In the genomic region with DNA sequence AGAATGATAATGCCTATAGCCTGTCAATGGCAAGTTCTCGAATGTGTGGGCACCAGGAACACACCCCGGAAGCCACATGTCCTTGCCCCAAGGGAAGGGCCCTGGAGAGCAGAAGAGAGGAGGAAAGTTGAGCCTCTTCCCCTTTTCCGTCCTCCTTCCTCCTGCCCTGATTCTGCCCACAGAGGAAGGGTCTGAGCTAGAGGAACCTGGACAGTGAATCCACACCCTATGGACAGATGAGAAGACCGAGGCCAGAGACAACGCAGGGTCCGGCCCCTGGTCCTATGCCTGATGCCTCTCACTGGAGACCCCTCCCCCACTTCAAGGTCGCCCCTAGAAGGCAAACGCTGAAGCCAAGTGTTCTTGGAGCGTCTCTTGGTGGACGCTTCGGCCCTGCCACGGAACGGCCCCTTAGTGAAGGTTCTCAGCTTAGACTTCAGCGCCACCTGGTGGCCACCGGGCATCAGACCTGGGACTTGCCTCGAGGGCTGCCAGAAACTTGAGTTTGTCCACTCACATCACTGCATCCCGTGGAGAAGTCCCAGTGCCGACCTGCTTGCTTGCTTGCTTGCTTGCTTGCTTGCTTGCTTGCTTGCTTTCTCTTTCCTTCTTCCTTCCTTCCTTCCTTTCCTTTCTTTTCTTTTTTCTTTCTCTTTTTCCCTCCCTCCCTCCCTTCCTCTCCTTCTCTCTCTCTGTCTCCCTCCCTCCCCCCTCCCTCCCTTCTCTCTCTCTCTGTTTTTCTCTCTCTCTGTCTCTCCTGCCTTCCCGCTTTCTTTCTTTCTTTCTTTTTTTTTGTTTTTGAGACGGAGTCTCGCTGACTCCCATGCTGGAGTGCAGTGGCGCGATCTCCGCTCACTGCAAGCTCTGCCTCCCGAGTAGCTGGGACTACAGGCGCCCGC, we compare ENCODE assay signal across 8 cellular contexts. TPM values are rescaled to one million over a fixed set of nuclear protein-coding genes. Genes with fewer than 3 reads are reported as not detected.
DNase-seq lines count a peak whose midpoint lies in the region; ATAC-seq and TF ChIP-seq lines count a peak whose summit lies in the region.

No MANE protein-coding gene starts in this region.

- DNase-seq in AG09319 (ENCODE audit: extremely low read depth, low read depth), result peak; percentile 77
- peak; percentile 86 for DNase-seq in NAMALWA (ENCODE audit: low spot score)
- DNase-seq in SJSA1 (ENCODE audit: low read depth in 1 of 2, low spot score in 2 of 2), result peak; percentile 60 to 86
- peak; percentile 96 for DNase-seq in activated effector memory CD4-positive, alpha-beta T cell treated with anti-CD3 and anti-CD28 coated beads, Interleukin-2, amount 50 U/mL, for 16 hours
- peak; percentile 74 for DNase-seq in foreskin melanocyte
- DNase-seq in omental fat pad (ENCODE audit: low spot score), result peak; percentile 97
- DNase-seq in substantia nigra (lab: John Stamatoyannopoulos, UW), result peak in 48 of 49 donors; percentile 20 to 95 (median 80)

- H3K36me3 ChIP-seq in SJSA1, result no peaks in the 10 kb centered on the region

- no peaks in the 10 kb centered on the region for H3K27me3 ChIP-seq in SJSA1 (replicated peaks)

- H3K27ac ChIP-seq in SJSA1 (no peak overlapping the region), substantia nigra (ENCODE audit: low read depth, low read length, poor library complexity, severe bottlenecking) (no peak overlapping the region)

- H3K4me1 ChIP-seq in SJSA1 (replicated peaks), result no peaks in the 10 kb centered on the region

- TF ChIP-seq CTCF in AG09319 (IDR thresholded peaks at IDR 0.05; ENCODE audit: low read depth, low read length), result peak; percentile 93
- peak in 2 of 3 donors; percentile 47 to 99 for TF ChIP-seq CTCF in omental fat pad (IDR thresholded peaks at IDR 0.05)

- ATAC-seq in GM19455 (IDR thresholded peaks at IDR 0.05; ENCODE audit: unreplicated experiment) (peak; percentile 81), omental fat pad (ENCODE audit: low FRiP score) (peak; percentile 88)

- no peak overlapping the region for H3K4me3 ChIP-seq in SJSA1

- H3K9me3 ChIP-seq in SJSA1 (replicated peaks), result no peaks in the 10 kb centered on the region

RNA-seq across cellular contexts. Expression of gene SPNS3, which starts 20.6 kb away (rescaled TPM):
- total RNA-seq in SJSA1 (2014; rRNA removed; shearing (Covaris generic)), result not detected in 2 replicates
- 1 to 10 TPM in 1 of 4 donors, under 1 TPM in 1, not detected in 2; 0.47 to 1.0 TPM for total RNA-seq in omental fat pad

RNA-seq across cellular contexts. Expression of gene UBE2G1, which starts 46.7 kb away (rescaled TPM):
- total RNA-seq in SJSA1 (2014; rRNA removed; shearing (Covaris generic)), result 39.8 and 50.6 TPM in 2 replicates
- 10 to 100 TPM; 34.7 to 45.6 (median 40.3) TPM for total RNA-seq in omental fat pad
